ENCODE assay signal across 9 cellular contexts in genomic region chr16:66539628-66540469, GRCh38. TPM values are rescaled to one million over a fixed set of nuclear protein-coding genes. Genes with fewer than 3 reads are reported as not detected.
A peak's percentile ranks its signal among the peaks of the same experiment; 100 is the strongest.
DNase-seq lines count a peak whose midpoint lies in the region; ATAC-seq, FAIRE-seq and TF ChIP-seq lines count a peak whose summit lies in the region.
"Had no signal": no experiment of that assay in that cellular context is flagged by ENCODE, and none has a peak within 500 bp of the region (broad histone marks: within the 10 kb centered on the region; RNA-seq: fewer than 3 reads in every experiment).

No MANE protein-coding gene starts in this region.

- H3K9me3 ChIP-seq in Loucy (ENCODE audit: insufficient read depth, low read depth, low read length) (no peaks in the 10 kb centered on the region), neuronal stem cell (replicated peaks in 1 of 2; ENCODE audit: control insufficient read depth in 2 of 2, insufficient read depth in 1 of 2, low read depth in 1 of 2, low read length in 2 of 2) (no peaks in the 10 kb centered on the region)

- H3K4me2 ChIP-seq in Loucy (ENCODE audit: low read depth, low read length, poor library complexity, severe bottlenecking) (peak overlapping the region; percentile 58), neuronal stem cell (ENCODE audit: insufficient read depth, low read length, poor library complexity, severe bottlenecking) (no peak overlapping the region)

- TF ChIP-seq CTCF in Loucy (conservative IDR thresholded peaks at IDR 0.05; ENCODE audit: low read length): no peak

- no peaks in the 10 kb centered on the region for H4K20me1 ChIP-seq in Loucy (ENCODE audit: insufficient read depth, low read length, poor library complexity, severe bottlenecking)

- no CpG with 5 or more reads among the region's 3 CpGs for WGBS in neuronal stem cell (ENCODE audit: extremely low coverage in 2 of 2, insufficient read length in 2 of 2, insufficient replicate concordance in 1 of 2), 2 donors

- H2BK120ac ChIP-seq in neuronal stem cell (ENCODE audit: low read depth, low read length): no peak overlapping the region

- H4K8ac ChIP-seq in neuronal stem cell (ENCODE audit: low read depth, low read length): no peak overlapping the region

- peak overlapping the region; percentile 22 for H3K4me3 ChIP-seq in Loucy (ENCODE audit: low read length, poor library complexity, severe bottlenecking)
- H3K4me3 ChIP-seq in neuronal stem cell (ENCODE audit: low read length in 2 of 2): no peak overlapping the region

- H3F3A ChIP-seq in Loucy (ENCODE audit: low read depth): no peaks in the 10 kb centered on the region

- no peak overlapping the region for H2BK15ac ChIP-seq in neuronal stem cell (ENCODE audit: low read length)

- peak; percentile 78 for ATAC-seq in GM21390 (IDR thresholded peaks at IDR 0.05; ENCODE audit: unreplicated experiment)
- no peak for ATAC-seq in HG03521 (IDR thresholded peaks at IDR 0.05; ENCODE audit: unreplicated experiment)

- H3K23ac ChIP-seq in neuronal stem cell (ENCODE audit: low read depth, low read length, poor library complexity): no peak overlapping the region

- H2AFZ ChIP-seq in Loucy (ENCODE audit: low read length): no peak overlapping the region
- H2AFZ ChIP-seq in neuronal stem cell (ENCODE audit: low read length): no peak overlapping the region

- H3K79me1 ChIP-seq in neuronal stem cell (ENCODE audit: low read depth, low read length): no peaks in the 10 kb centered on the region

- H3K9ac ChIP-seq in Loucy (ENCODE audit: low read depth, low read length, poor library complexity, severe bottlenecking): peak overlapping the region; percentile 32
- H3K9ac ChIP-seq in neuronal stem cell (ENCODE audit: low read depth, low read length, poor library complexity): no peak overlapping the region

- peak; percentile 78 for DNase-seq in Daoy (ENCODE audit: low read depth)
- DNase-seq in iris pigment epithelial cell (ENCODE audit: low read depth): peak; percentile 54
- no peak for DNase-seq in HT-29 (ENCODE audit: low spot score)
- DNase-seq in HTR-8/SVneo (ENCODE audit: insufficient read length, low spot score): no peak
- DNase-seq in neuronal stem cell (ENCODE audit: low spot score): no peak
- DNase-seq: activated naive CD4-positive, alpha-beta T cell treated with anti-CD3 and anti-CD28 coated beads, Interleukin-2, amount 50 U/mL, for 16 hours had no signal

- H3K4ac ChIP-seq in neuronal stem cell (ENCODE audit: low read length): no peak overlapping the region

- no peaks in the 10 kb centered on the region for H3K9me2 ChIP-seq in Loucy (replicated peaks; ENCODE audit: low read depth, low read length)

- H3K27me3 ChIP-seq in Loucy (ENCODE audit: insufficient read depth, low read length, poor library complexity, severe bottlenecking): no peaks in the 10 kb centered on the region
- H3K27me3 ChIP-seq in neuronal stem cell (ENCODE audit: control insufficient read depth in 3 of 3, insufficient read depth in 3 of 3, low read depth in 1 of 3, low read length in 3 of 3): no peaks in the 10 kb centered on the region

- no peak overlapping the region for H4K91ac ChIP-seq in neuronal stem cell (ENCODE audit: low read depth, low read length, poor library complexity)

- H3K14ac ChIP-seq in neuronal stem cell (ENCODE audit: low read length): no peak overlapping the region

- no peak overlapping the region for H3K27ac ChIP-seq in neuronal stem cell (replicated peaks; ENCODE audit: low read length)

- H3K18ac ChIP-seq in neuronal stem cell (ENCODE audit: low read length): no peak overlapping the region

- no peak overlapping the region for H2BK12ac ChIP-seq in neuronal stem cell (ENCODE audit: low read length)

- no peaks in the 10 kb centered on the region; the same call in 1 of the 2 replicates for H3K79me2 ChIP-seq in Loucy (ENCODE audit: insufficient read depth, low read length)

- peaks cover 40% of the 10 kb centered on the region for H3K4me1 ChIP-seq in Loucy (ENCODE audit: insufficient read depth, low read length, poor library complexity, severe bottlenecking)
- peaks cover 2 to 6% of the 10 kb centered on the region in 2 donors for H3K4me1 ChIP-seq in neuronal stem cell (ENCODE audit: control insufficient read depth in 2 of 2, insufficient read depth in 1 of 2, low read depth in 1 of 2, low read length in 2 of 2)

- no peak overlapping the region for H2AK5ac ChIP-seq in neuronal stem cell (ENCODE audit: low read depth, low read length)

- H3K36me3 ChIP-seq in Loucy (ENCODE audit: insufficient read depth, low read length) (no peaks in the 10 kb centered on the region), neuronal stem cell (replicated peaks in 1 of 2; ENCODE audit: control insufficient read depth in 2 of 2, insufficient read depth in 2 of 2, low read length in 2 of 2) (peaks cover 0 to 47% of the 10 kb centered on the region in 2 donors)

- H2BK5ac ChIP-seq in neuronal stem cell (ENCODE audit: low read length): no peak overlapping the region

- FAIRE-seq in HTR-8/SVneo (lab: Jason Lieb, UNC): no peak

RNA-seq across cellular contexts. Expression of gene TK2, which starts 10.1 kb away (rescaled TPM):
- total RNA-seq in Daoy (2014; rRNA removed; shearing (Covaris generic)): 8.5 TPM in 2 replicates
- 7.7 and 8.9 TPM in 2 replicates for total RNA-seq in HT-29 (2014; rRNA removed; shearing (Covaris generic))
- polyA plus RNA-seq in neuronal stem cell (2013, experiment 1 of 2): 3.4 TPM
- 3.4 TPM for polyA plus RNA-seq in neuronal stem cell (2013, experiment 2 of 2)

RNA-seq across cellular contexts. Expression of gene CKLF, which starts 12.5 kb away (rescaled TPM):
- total RNA-seq in Daoy (2014; rRNA removed; shearing (Covaris generic)): 156 and 168 TPM in 2 replicates
- 97.0 and 120 TPM in 2 replicates for total RNA-seq in HT-29 (2014; rRNA removed; shearing (Covaris generic))
- polyA plus RNA-seq in neuronal stem cell (2013, experiment 1 of 2): 37.5 TPM
- polyA plus RNA-seq in neuronal stem cell (2013, experiment 2 of 2): 41.1 TPM

RNA-seq across cellular contexts. Expression of gene CMTM1, which starts 26.4 kb away (rescaled TPM):
- total RNA-seq in Daoy (2014; rRNA removed; shearing (Covaris generic)): 1.4 and 2.2 TPM in 2 replicates
- total RNA-seq in HT-29 (2014; rRNA removed; shearing (Covaris generic)): 5.8 and 13.9 TPM in 2 replicates
- polyA plus RNA-seq in neuronal stem cell (2013, experiment 1 of 2): 3.8 TPM
- polyA plus RNA-seq in neuronal stem cell (2013, experiment 2 of 2): 4.4 TPM

RNA-seq across cellular contexts. Expression of gene CMTM2, which starts 39.4 kb away (rescaled TPM):
- total RNA-seq in Daoy (2014; rRNA removed; shearing (Covaris generic)): not detected in 2 replicates
- total RNA-seq in HT-29 (2014; rRNA removed; shearing (Covaris generic)): not detected in 2 replicates
- polyA plus RNA-seq in neuronal stem cell (2013, experiment 1 of 2): 0.20 TPM
- 0.08 TPM for polyA plus RNA-seq in neuronal stem cell (2013, experiment 2 of 2)

Comparison
In these comparisons a context has a peak if more than half of its experiments do, and no peak if none do; other contexts are left out.
1. DNase-seq: peak in Daoy (single experiment) and iris pigment epithelial cell (single experiment); none in HT-29 (single experiment), HTR-8/SVneo (single experiment) and neuronal stem cell (single experiment).